ENCODE assay signal across 8 cellular contexts in the genomic region with DNA sequence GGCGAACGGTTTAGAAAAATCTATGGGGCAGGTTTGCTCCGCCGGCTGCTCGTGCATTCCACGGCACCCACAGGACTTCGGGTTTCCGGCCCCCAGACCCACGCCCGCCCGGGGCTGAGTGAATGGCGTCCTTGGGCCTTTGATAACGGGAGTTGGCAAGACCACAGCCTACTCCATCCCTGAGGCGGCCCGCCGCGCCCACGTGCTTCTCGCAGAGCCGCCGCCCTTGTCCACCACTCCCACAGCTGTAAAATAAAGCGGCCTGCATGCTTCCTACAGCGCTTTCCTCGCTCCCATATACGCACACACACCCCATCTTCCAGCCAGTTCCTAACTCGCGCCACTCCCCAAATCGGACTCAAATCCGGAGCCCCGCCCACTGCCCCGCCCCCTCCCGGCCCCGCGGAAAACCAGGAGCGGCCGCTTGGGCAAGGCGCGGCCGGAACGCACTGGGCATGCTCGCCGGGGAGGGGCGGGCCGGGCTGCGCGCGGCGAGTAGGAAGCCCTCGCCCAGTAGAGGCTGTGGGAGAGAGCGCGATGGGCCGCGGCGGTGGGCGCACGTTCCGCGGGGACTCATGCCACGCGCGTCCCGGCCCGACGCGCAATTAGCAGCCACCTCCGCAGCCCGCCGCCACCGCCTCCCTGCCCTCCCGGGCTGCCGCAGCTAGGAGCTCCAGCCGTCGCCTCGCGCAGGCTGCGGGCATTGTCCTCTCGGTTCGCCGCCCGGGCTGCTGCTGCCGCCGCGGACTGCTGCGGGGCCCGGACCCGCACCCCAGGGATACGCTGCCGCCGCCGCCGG. TPM values are rescaled to one million over a fixed set of nuclear protein-coding genes. Genes with fewer than 3 reads are reported as not detected.
DNase-seq lines count a peak whose midpoint lies in the region; ATAC-seq and TF ChIP-seq lines count a peak whose summit lies in the region.

A gene (plus strand): TSS at position 513 of the 799 bp plus-strand sequence. CDS start 468 bp downstream, outside the sequence.

- in situ Hi-C loops in KBM-7 (cut with MboI; ENCODE audit: low pct_unique_long_range_greater_than_20kb, low sequenced_read_pairs): no loop called here

- H3K27me3 ChIP-seq in RWPE2 (ENCODE audit: insufficient read depth, poor library complexity, severe bottlenecking): no peaks in the 10 kb centered on the region

- H3K4me1 Mint-ChIP-seq in nephron progenitor cell: peaks cover 50% of the 10 kb centered on the region
- H3K4me1 Mint-ChIP-seq in stimulated activated naive CD8-positive, alpha-beta T cell treated with anti-CD3 and anti-CD28 coated beads, Interleukin-15, Interleukin-2, amounts not matched to agents 100 ng/mL and 50 ng/mL, for 24 hours (ENCODE audit: low read depth): peaks cover 45% of the 10 kb centered on the region

- peak within 1 kb of the TSS; percentile 99 for H3K27ac Mint-ChIP-seq in nephron progenitor cell
- H3K27ac Mint-ChIP-seq in stimulated activated naive CD8-positive, alpha-beta T cell treated with anti-CD3 and anti-CD28 coated beads, Interleukin-15, Interleukin-2, amounts not matched to agents 100 ng/mL and 50 ng/mL, for 24 hours: peak within 1 kb of the TSS; percentile 94

- ATAC-seq in GM21717 (IDR thresholded peaks at IDR 0.05; ENCODE audit: unreplicated experiment) (peak; percentile 47), RWPE2 (ENCODE audit: low read depth) (peak; percentile 48)

- no peak for TF ChIP-seq CTCF in RWPE2 (IDR thresholded peaks at IDR 0.05; ENCODE audit: poor library complexity, severe bottlenecking)
- TF ChIP-seq CTCF in fibroblast of the aortic adventitia (IDR thresholded peaks at IDR 0.05; ENCODE audit: insufficient read depth, low read length): no peak
- no peak for TF ChIP-seq CTCF in nephron progenitor cell (IDR thresholded peaks at IDR 0.05)

- H3K36me3 ChIP-seq in RWPE2 (ENCODE audit: low read depth): peaks cover 30% of the 10 kb centered on the region

- DNase-seq in DMS53 (lab: John Stamatoyannopoulos, UW) (peak; percentile 94), KBM-7 (peak; percentile 91), RWPE2 (ENCODE audit: low spot score) (peak; percentile 94), fibroblast of the aortic adventitia (ENCODE audit: low read depth) (peak; percentile 96), nephron progenitor cell (peak; percentile 98)
- DNase-seq in activated effector memory CD4-positive, alpha-beta T cell treated with Interleukin-2 at 50 U/mL for 16 hours: peak; percentile 94

- H3K4me3 ChIP-seq in RWPE2 (ENCODE audit: severe bottlenecking): peak within 1 kb of the TSS; percentile 63
- peak within 1 kb of the TSS; percentile 96 for H3K4me3 ChIP-seq in fibroblast of the aortic adventitia (ENCODE audit: low read depth, low read length)

- H3K27ac ChIP-seq in RWPE2 (ENCODE audit: poor library complexity, severe bottlenecking): peak within 1 kb of the TSS; percentile 95

- peaks cover 18% of the 10 kb centered on the region for H3K36me3 Mint-ChIP-seq in nephron progenitor cell (ENCODE audit: low read depth)
- peaks cover 28% of the 10 kb centered on the region for H3K36me3 Mint-ChIP-seq in stimulated activated naive CD8-positive, alpha-beta T cell treated with anti-CD3 and anti-CD28 coated beads, Interleukin-15, Interleukin-2, amounts not matched to agents 100 ng/mL and 50 ng/mL, for 24 hours (ENCODE audit: low read depth)

- no peaks in the 10 kb centered on the region for H3K27me3 Mint-ChIP-seq in nephron progenitor cell (ENCODE audit: low read depth, poor library complexity)
- H3K27me3 Mint-ChIP-seq in stimulated activated naive CD8-positive, alpha-beta T cell treated with anti-CD3 and anti-CD28 coated beads, Interleukin-15, Interleukin-2, amounts not matched to agents 100 ng/mL and 50 ng/mL, for 24 hours: no peaks in the 10 kb centered on the region

- H3K4me1 ChIP-seq in RWPE2 (ENCODE audit: insufficient read depth, poor library complexity, severe bottlenecking): peaks cover 27% of the 10 kb centered on the region

- H3K4me3 Mint-ChIP-seq in nephron progenitor cell: peak within 1 kb of the TSS; percentile 99
- H3K4me3 Mint-ChIP-seq in stimulated activated naive CD8-positive, alpha-beta T cell treated with anti-CD3 and anti-CD28 coated beads, Interleukin-15, Interleukin-2, amounts not matched to agents 100 ng/mL and 50 ng/mL, for 24 hours: peak within 1 kb of the TSS; percentile 95

- H3K9me3 Mint-ChIP-seq in nephron progenitor cell: no peaks in the 10 kb centered on the region
- H3K9me3 Mint-ChIP-seq in stimulated activated naive CD8-positive, alpha-beta T cell treated with anti-CD3 and anti-CD28 coated beads, Interleukin-15, Interleukin-2, amounts not matched to agents 100 ng/mL and 50 ng/mL, for 24 hours: no peaks in the 10 kb centered on the region

- H3K9me3 ChIP-seq in RWPE2 (ENCODE audit: severe bottlenecking): no peaks in the 10 kb centered on the region

RNA-seq across cellular contexts. Expression of the gene that starts here (rescaled TPM):
- 24.8 and 49.5 TPM in 2 replicates for total RNA-seq in fibroblast of the aortic adventitia (ENCODE audit: low replicate concordance)

Comparison
In these comparisons a context has a peak if more than half of its experiments do, and no peak if none do; other contexts are left out.
1. Peak in every context shown above with its lines: DNase-seq, ATAC-seq, H3K4me3 ChIP-seq and H3K27ac ChIP-seq.